8 cellular contexts compared by ENCODE assay signal in genomic region chr17:51154176-51154575, GRCh38. TPM values are rescaled to one million over a fixed set of nuclear protein-coding genes. Genes with fewer than 3 reads are reported as not detected.
A peak's percentile ranks its signal among the peaks of the same experiment; 100 is the strongest.
DNase-seq lines count a peak whose midpoint lies in the region; ATAC-seq, FAIRE-seq and TF ChIP-seq lines count a peak whose summit lies in the region.

No MANE protein-coding gene starts in this region.

- no peaks in the 10 kb centered on the region for H3K27me3 ChIP-seq in SJSA1 (replicated peaks)
- no peaks in the 10 kb centered on the region for H3K27me3 ChIP-seq in testis

- FAIRE-seq in GM12892 (lab: Jason Lieb, UNC) = no peak

- H3K9me3 ChIP-seq in SJSA1 (replicated peaks) = no peaks in the 10 kb centered on the region
- no peaks in the 10 kb centered on the region for H3K9me3 ChIP-seq in testis

- TF ChIP-seq POLR2A in testis (IDR thresholded peaks at IDR 0.05) (no peak), GM12892 (IDR thresholded peaks at IDR 0.05; ENCODE audit: low read depth, low read length) (no peak)

- TF ChIP-seq CTCF in testis (IDR thresholded peaks at IDR 0.05) = no peak

- ATAC-seq in GM21515 (IDR thresholded peaks at IDR 0.05; ENCODE audit: unreplicated experiment) = no peak

- DNase-seq in NCI-H524 (lab: John Stamatoyannopoulos, UW) (peak; percentile 16 to 36), NCI-H524 treated with DMSO at 0.1 percent for 48 hours (lab: John Stamatoyannopoulos, UW) (no peak), SJSA1 (ENCODE audit: low read depth in 1 of 2, low spot score in 2 of 2) (peak in 1 of 2 experiments; percentile 28), testis (no peak), GM12892 (ENCODE audit: insufficient read length) (no peak), NCI-H2196 (lab: John Stamatoyannopoulos, UW; ENCODE audit: unreplicated experiment) (no peak)

- H3K4me1 ChIP-seq in SJSA1 (replicated peaks) = peaks cover 17% of the 10 kb centered on the region
- H3K4me1 ChIP-seq in testis = peaks cover 4% of the 10 kb centered on the region

- H3K4me3 ChIP-seq in SJSA1 = peak overlapping the region; percentile 61
- peak overlapping the region; percentile 98 for H3K4me3 ChIP-seq in iPS-11a (ENCODE audit: low read depth, low read length)
- H3K4me3 ChIP-seq in testis = peak overlapping the region; percentile 63 to 78

- intact Hi-C loops in testis (cut with DNase I; ENCODE audit: low total_unique reads) = loop anchor here (10.0 kb wide), 1 partner anchor 149 kb away; no protein-coding TSS in a partner anchor

- 4 to 8% methylated on average over 6 of the region's 6 CpGs for WGBS in testis, 2 donors

- H3K36me3 ChIP-seq in SJSA1 (peaks cover 43% of the 10 kb centered on the region), testis (ENCODE audit: low read depth, missing control alignments) (no peaks in the 10 kb centered on the region)

- no peak overlapping the region for H3K27ac ChIP-seq in SJSA1
- H3K27ac ChIP-seq in testis = no peak overlapping the region

RNA-seq across cellular contexts. Expression of gene NME1, which starts 0.8 kb away (rescaled TPM):
- 314 and 437 TPM in 2 replicates for total RNA-seq in SJSA1 (2014; rRNA removed; shearing (Covaris generic))
- 10 to 100 TPM; 37.3 to 53.7 TPM for total RNA-seq in testis
- polyA plus RNA-seq in testis (ENCODE audit: insufficient read depth, low read depth, low replicate concordance) = 52.3 TPM
- polyA plus RNA-seq in GM12892 (2012; ENCODE audit: missing spikeins) = 311 TPM

RNA-seq across cellular contexts. Expression of gene NME2, which starts 12.0 kb away (rescaled TPM):
- 970 and 1,165 TPM in 2 replicates for total RNA-seq in SJSA1 (2014; rRNA removed; shearing (Covaris generic))
- 100 to 1,000 TPM; 105 to 169 TPM for total RNA-seq in testis
- 196 TPM for polyA plus RNA-seq in testis (ENCODE audit: insufficient read depth, low read depth, low replicate concordance)
- polyA plus RNA-seq in GM12892 (2012; ENCODE audit: missing spikeins) = 1,053 TPM

RNA-seq across cellular contexts. Expression of gene SPAG9, which starts 33.5 kb away (rescaled TPM):
- total RNA-seq in SJSA1 (2014; rRNA removed; shearing (Covaris generic)) = 101 and 138 TPM in 2 replicates
- total RNA-seq in testis = 100 to 1,000 TPM; 157 to 165 TPM
- polyA plus RNA-seq in testis (ENCODE audit: insufficient read depth, low read depth, low replicate concordance) = 159 TPM
- 27.0 TPM for polyA plus RNA-seq in GM12892 (2012; ENCODE audit: missing spikeins)

Comparison
In these comparisons a context has a peak if more than half of its experiments do, and no peak if none do; other contexts are left out.
1. DNase-seq: peak in NCI-H524 (2 of 2); none in NCI-H524 treated with DMSO at 0.1 percent for 48 hours (single experiment), testis (single experiment), GM12892 (single experiment) and NCI-H2196 (single experiment).
2. Peak in every context shown above with its lines, with median percentiles within 50 percentile points of each other: H3K4me3 ChIP-seq.